25 cellular contexts compared by ENCODE assay signal in the genomic region with DNA sequence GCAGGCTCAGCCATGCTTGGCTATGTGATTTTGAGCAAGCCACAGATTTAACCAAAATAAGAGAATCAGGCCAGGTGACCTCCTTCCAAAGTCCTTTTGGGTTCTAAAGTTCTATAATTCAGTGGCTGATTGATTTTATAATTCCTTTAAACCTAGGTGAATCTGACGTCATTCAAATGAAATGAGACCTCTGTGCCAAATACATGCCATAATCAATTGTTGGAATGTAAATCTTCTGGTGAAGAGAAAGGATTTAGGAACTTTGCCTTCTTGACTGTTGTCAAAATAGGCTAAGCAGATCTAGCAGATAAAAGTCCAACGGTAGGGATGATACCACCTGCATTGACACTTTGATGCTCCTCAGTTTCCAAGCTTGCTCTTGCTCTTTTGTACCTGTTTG.
"Had no signal": no experiment of that assay in that cellular context is flagged by ENCODE, and none has a peak within 500 bp of the region (broad histone marks: within the 10 kb centered on the region; RNA-seq: fewer than 3 reads in every experiment).

No MANE protein-coding gene starts in this region.

- H3K4me3 ChIP-seq: dorsolateral prefrontal cortex, esophagus muscularis mucosa, neural progenitor cell, suprapubic skin, tibial nerve had no signal

- H3K9me3 ChIP-seq: esophagus muscularis mucosa, suprapubic skin, tibial nerve had no signal

- H3K27ac Mint-ChIP-seq: activated CD4-positive, alpha-beta T cell treated with anti-CD3 and anti-CD28 coated beads, Interleukin-2, amount 10 ng/mL, durations not matched to agents 7 days and 5 days; activated CD8-positive, alpha-beta memory T cell treated with anti-CD3 and anti-CD28 coated beads, Interleukin-2, amount 10 ng/mL, durations not matched to agents 7 days and 5 days; activated CD8-positive, alpha-beta T cell treated with anti-CD3 and anti-CD28 coated beads for 36 hours; activated naive CD8-positive, alpha-beta T cell treated with anti-CD3 and anti-CD28 coated beads, Interleukin-2, amount 50 U/mL, for 24 hours; activated T-helper 1 cell treated with anti-CD3 and anti-CD28 coated beads, Interleukin-12 subunit alpha, Interleukin-12 subunit beta, Interleukin-2, Interleukin-4 antibody, amounts not matched to agents 30 ng/mL and 10 ng/mL and 1 ng/mL, durations not matched to agents 14 hours and 24 hours and 36 hours; brain; effector memory CD8-positive, alpha-beta T cell; naive thymus-derived CD4-positive, alpha-beta T cell; neural progenitor cell; stimulated activated effector memory CD8-positive, alpha-beta T cell treated with anti-CD3 and anti-CD28 coated beads, Interleukin-12 subunit alpha, Interleukin-12 subunit beta, amount 100 ng/mL, for 72 hours; stimulated activated naive CD8-positive, alpha-beta T cell treated with anti-CD3 and anti-CD28 coated beads, Interleukin-15, amount 100 ng/mL, for 72 hours had no signal

- H3K9me3 Mint-ChIP-seq: activated CD4-positive, alpha-beta T cell treated with anti-CD3 and anti-CD28 coated beads, Interleukin-2, amount 10 ng/mL, durations not matched to agents 7 days and 5 days; activated T-helper 1 cell treated with anti-CD3 and anti-CD28 coated beads, Interleukin-12 subunit alpha, Interleukin-12 subunit beta, Interleukin-2, Interleukin-4 antibody, amounts not matched to agents 30 ng/mL and 10 ng/mL and 1 ng/mL, durations not matched to agents 14 hours and 24 hours and 36 hours; effector memory CD8-positive, alpha-beta T cell; stimulated activated effector memory CD8-positive, alpha-beta T cell treated with anti-CD3 and anti-CD28 coated beads, Interleukin-12 subunit alpha, Interleukin-12 subunit beta, amount 100 ng/mL, for 72 hours had no signal

- H3K36me3 Mint-ChIP-seq: activated CD8-positive, alpha-beta memory T cell treated with anti-CD3 and anti-CD28 coated beads, Interleukin-2, amount 10 ng/mL, durations not matched to agents 7 days and 5 days; neural progenitor cell had no signal

- H3K36me3 ChIP-seq: esophagus muscularis mucosa, neural progenitor cell, suprapubic skin, tibial nerve had no signal

- DNase-seq: activated CD4-positive, alpha-beta T cell treated with anti-CD3 and anti-CD28 coated beads, Interleukin-2, amount 10 ng/mL, durations not matched to agents 7 days and 5 days; activated CD8-positive, alpha-beta memory T cell treated with anti-CD3 and anti-CD28 coated beads, Interleukin-2, amount 10 ng/mL, durations not matched to agents 7 days and 5 days; activated CD8-positive, alpha-beta T cell treated with anti-CD3 and anti-CD28 coated beads for 36 hours; activated gamma-delta T cell; activated naive CD4-positive, alpha-beta T cell treated with anti-CD3 and anti-CD28 coated beads, Interleukin-2, amount 50 U/mL, for 16 hours; activated naive CD8-positive, alpha-beta T cell treated with anti-CD3 and anti-CD28 coated beads, Interleukin-2, amount 50 U/mL, for 24 hours; activated T-cell treated with anti-CD3 and anti-CD28 coated beads for 4 hours; central memory CD4-positive, alpha-beta T cell; dorsolateral prefrontal cortex; effector memory CD8-positive, alpha-beta T cell; glutamatergic neuron; hypothalamus; naive thymus-derived CD4-positive, alpha-beta T cell; posterior cingulate gyrus; stimulated activated CD4-positive, alpha-beta T cell treated with anti-CD3 and anti-CD28 coated beads, Interleukin-2, amount 100 ng/mL, for 24 hours; stimulated activated naive CD8-positive, alpha-beta T cell treated with anti-CD3 and anti-CD28 coated beads, Interleukin-15, amount 100 ng/mL, for 72 hours had no signal

- H3K27me3 ChIP-seq: dorsolateral prefrontal cortex, neural progenitor cell, tibial nerve had no signal

- H3K27ac ChIP-seq: dorsolateral prefrontal cortex, esophagus muscularis mucosa, neural progenitor cell, suprapubic skin, tibial nerve had no signal

- H3K4me2 ChIP-seq: neural progenitor cell had no signal

- ATAC-seq: activated CD4-positive, CD25-positive, alpha-beta regulatory T cell treated with anti-CD3 and anti-CD28 coated beads, Interleukin-2, amount 50 U/mL, for 24 hours; activated CD8-positive, alpha-beta memory T cell treated with anti-CD3 and anti-CD28 coated beads, Interleukin-2, amount 10 ng/mL, durations not matched to agents 7 days and 5 days; activated CD8-positive, alpha-beta T cell treated with anti-CD3 and anti-CD28 coated beads for 36 hours; activated naive CD8-positive, alpha-beta T cell treated with anti-CD3 and anti-CD28 coated beads, Interleukin-2, amount 50 U/mL, for 24 hours; effector memory CD8-positive, alpha-beta T cell; naive thymus-derived CD4-positive, alpha-beta T cell; sciatic nerve; stimulated activated effector memory CD8-positive, alpha-beta T cell treated with anti-CD3 and anti-CD28 coated beads, Interleukin-12 subunit alpha, Interleukin-12 subunit beta, amount 100 ng/mL, for 72 hours; stimulated activated naive CD8-positive, alpha-beta T cell treated with anti-CD3 and anti-CD28 coated beads, Interleukin-15, amount 100 ng/mL, for 72 hours had no signal

- H3K9ac ChIP-seq: neural progenitor cell had no signal

- H2AFZ ChIP-seq: neural progenitor cell had no signal

- H3K4me3 Mint-ChIP-seq: activated CD4-positive, alpha-beta T cell treated with anti-CD3 and anti-CD28 coated beads, Interleukin-2, amount 10 ng/mL, durations not matched to agents 7 days and 5 days; activated CD8-positive, alpha-beta memory T cell treated with anti-CD3 and anti-CD28 coated beads, Interleukin-2, amount 10 ng/mL, durations not matched to agents 7 days and 5 days; activated CD8-positive, alpha-beta T cell treated with anti-CD3 and anti-CD28 coated beads for 36 hours; activated naive CD8-positive, alpha-beta T cell treated with anti-CD3 and anti-CD28 coated beads, Interleukin-2, amount 50 U/mL, for 24 hours; activated T-helper 1 cell treated with anti-CD3 and anti-CD28 coated beads, Interleukin-12 subunit alpha, Interleukin-12 subunit beta, Interleukin-2, Interleukin-4 antibody, amounts not matched to agents 30 ng/mL and 10 ng/mL and 1 ng/mL, durations not matched to agents 14 hours and 24 hours and 36 hours; effector memory CD8-positive, alpha-beta T cell; naive thymus-derived CD4-positive, alpha-beta T cell; neural progenitor cell; stimulated activated effector memory CD8-positive, alpha-beta T cell treated with anti-CD3 and anti-CD28 coated beads, Interleukin-12 subunit alpha, Interleukin-12 subunit beta, amount 100 ng/mL, for 72 hours; stimulated activated naive CD8-positive, alpha-beta T cell treated with anti-CD3 and anti-CD28 coated beads, Interleukin-15, amount 100 ng/mL, for 72 hours had no signal
